ENCODE assay signal across 12 cellular contexts in genomic region chr3:10023587-10024310, GRCh38. TPM values are rescaled to one million over a fixed set of nuclear protein-coding genes. Genes with fewer than 3 reads are reported as not detected.
DNase-seq lines count a peak whose midpoint lies in the region; ATAC-seq and TF ChIP-seq lines count a peak whose summit lies in the region.
"Had no signal": no experiment of that assay in that cellular context is flagged by ENCODE, and none has a peak within 500 bp of the region (broad histone marks: within the 10 kb centered on the region; RNA-seq: fewer than 3 reads in every experiment).

No MANE protein-coding gene starts in this region.

- ATAC-seq in activated CD4-positive, CD25-positive, alpha-beta regulatory T cell treated with anti-CD3 and anti-CD28 coated beads, Interleukin-2, amount 50 U/mL, for 24 hours = no peak
- no peak for ATAC-seq in HG03095 (IDR thresholded peaks at IDR 0.05; ENCODE audit: unreplicated experiment)
- ATAC-seq: upper lobe of right lung had no signal

- intact Hi-C loops in activated T-helper 1 cell treated with anti-CD3 and anti-CD28 coated beads, Interleukin-12 subunit alpha, Interleukin-12 subunit beta, Interleukin-2, Interleukin-4 antibody, amounts not matched to agents 30 ng/mL and 10 ng/mL and 1 ng/mL, durations not matched to agents 14 hours and 24 hours and 36 hours (cut with micrococcal nuclease) = no loop called here

- peaks cover 24% of the 10 kb centered on the region for H3K4me1 Mint-ChIP-seq in activated T-helper 1 cell treated with anti-CD3 and anti-CD28 coated beads, Interleukin-12 subunit alpha, Interleukin-12 subunit beta, Interleukin-2, Interleukin-4 antibody, amounts not matched to agents 30 ng/mL and 10 ng/mL and 1 ng/mL, durations not matched to agents 14 hours and 24 hours and 36 hours (ENCODE audit: low read depth)

- H3K9me3 Mint-ChIP-seq in activated T-helper 1 cell treated with anti-CD3 and anti-CD28 coated beads, Interleukin-12 subunit alpha, Interleukin-12 subunit beta, Interleukin-2, Interleukin-4 antibody, amounts not matched to agents 30 ng/mL and 10 ng/mL and 1 ng/mL, durations not matched to agents 14 hours and 24 hours and 36 hours = no peaks in the 10 kb centered on the region
- H3K9me3 Mint-ChIP-seq: activated CD4-positive, alpha-beta T cell treated with anti-CD3 and anti-CD28 coated beads, Interleukin-2, amount 10 ng/mL, durations not matched to agents 24 days and 14 days; central memory CD8-positive, alpha-beta T cell had no signal

- no peaks in the 10 kb centered on the region for H3K27me3 Mint-ChIP-seq in activated T-helper 1 cell treated with anti-CD3 and anti-CD28 coated beads, Interleukin-12 subunit alpha, Interleukin-12 subunit beta, Interleukin-2, Interleukin-4 antibody, amounts not matched to agents 30 ng/mL and 10 ng/mL and 1 ng/mL, durations not matched to agents 14 hours and 24 hours and 36 hours (ENCODE audit: insufficient read depth)
- H3K27me3 Mint-ChIP-seq: activated CD4-positive, alpha-beta T cell treated with anti-CD3 and anti-CD28 coated beads, Interleukin-2, amount 10 ng/mL, durations not matched to agents 24 days and 14 days; central memory CD8-positive, alpha-beta T cell had no signal

- peak overlapping the region; percentile 34 for H3K4me3 Mint-ChIP-seq in activated T-helper 1 cell treated with anti-CD3 and anti-CD28 coated beads, Interleukin-12 subunit alpha, Interleukin-12 subunit beta, Interleukin-2, Interleukin-4 antibody, amounts not matched to agents 30 ng/mL and 10 ng/mL and 1 ng/mL, durations not matched to agents 14 hours and 24 hours and 36 hours
- H3K4me3 Mint-ChIP-seq: central memory CD8-positive, alpha-beta T cell had no signal

- peak; percentile 63 for DNase-seq in AG08395 (ENCODE audit: low spot score)
- DNase-seq in H4 (ENCODE audit: low spot score) = peak; percentile 39
- no peak for DNase-seq in activated T-helper 1 cell treated with anti-CD3 and anti-CD28 coated beads, Interleukin-12 subunit alpha, Interleukin-12 subunit beta, Interleukin-2, Interleukin-4 antibody, amounts not matched to agents 30 ng/mL and 10 ng/mL and 1 ng/mL, durations not matched to agents 14 hours and 24 hours and 36 hours (ENCODE audit: low spot score)
- DNase-seq in hepatic stellate cell (ENCODE audit: low spot score) = peak; percentile 71
- no peak for DNase-seq in BE2C
- DNase-seq in activated CD4-positive, alpha-beta T cell treated with anti-CD3 and anti-CD28 coated beads, Interleukin-2, amount 50 U/mL, for 1 hour = no peak
- DNase-seq: activated CD4-positive, alpha-beta T cell treated with anti-CD3 and anti-CD28 coated beads, Interleukin-2, amount 10 ng/mL, durations not matched to agents 24 days and 14 days; upper lobe of right lung had no signal

- peaks cover 27% of the 10 kb centered on the region for H3K36me3 Mint-ChIP-seq in activated T-helper 1 cell treated with anti-CD3 and anti-CD28 coated beads, Interleukin-12 subunit alpha, Interleukin-12 subunit beta, Interleukin-2, Interleukin-4 antibody, amounts not matched to agents 30 ng/mL and 10 ng/mL and 1 ng/mL, durations not matched to agents 14 hours and 24 hours and 36 hours (ENCODE audit: low read depth)

- no peak for TF ChIP-seq CTCF in BE2C (IDR thresholded peaks at IDR 0.05; ENCODE audit: low read depth, low read length)

- H3K4me3 ChIP-seq in BE2C (ENCODE audit: low read depth, low read length) = no peak overlapping the region
- H3K4me3 ChIP-seq: upper lobe of right lung had no signal

- H3K4me1 ChIP-seq in BE2C = no peaks in the 10 kb centered on the region
- H3K4me1 ChIP-seq: parathyroid adenoma had no signal

- no peaks in the 10 kb centered on the region for H3K27me3 ChIP-seq in BE2C
- H3K27me3 ChIP-seq: upper lobe of right lung had no signal

- H3K36me3 ChIP-seq in BE2C = no peaks in the 10 kb centered on the region

- no peak overlapping the region for H3K27ac Mint-ChIP-seq in activated T-helper 1 cell treated with anti-CD3 and anti-CD28 coated beads, Interleukin-12 subunit alpha, Interleukin-12 subunit beta, Interleukin-2, Interleukin-4 antibody, amounts not matched to agents 30 ng/mL and 10 ng/mL and 1 ng/mL, durations not matched to agents 14 hours and 24 hours and 36 hours
- H3K27ac Mint-ChIP-seq: activated CD4-positive, alpha-beta T cell treated with anti-CD3 and anti-CD28 coated beads, Interleukin-2, amount 10 ng/mL, durations not matched to agents 24 days and 14 days had no signal

- H3K9me3 ChIP-seq in BE2C = no peaks in the 10 kb centered on the region
- H3K9me3 ChIP-seq: upper lobe of right lung had no signal

RNA-seq across cellular contexts. Expression of gene FANCD2, which starts 2.5 kb away (rescaled TPM):
- total RNA-seq in H4 (2014; rRNA removed; shearing (Covaris generic)) = 28.4 and 29.6 TPM in 2 replicates
- total RNA-seq in activated T-helper 1 cell treated with anti-CD3 and anti-CD28 coated beads, Interleukin-12 subunit alpha, Interleukin-12 subunit beta, Interleukin-2, Interleukin-4 antibody, amounts not matched to agents 30 ng/mL and 10 ng/mL and 1 ng/mL, durations not matched to agents 14 hours and 24 hours and 36 hours = 63.4 and 64.2 TPM in 2 replicates
- polyA plus RNA-seq in BE2C (2012; ENCODE audit: insufficient read depth, insufficient read length, low read depth) = 1.7 TPM

RNA-seq across cellular contexts. Expression of gene EMC3, which starts 37.1 kb away (rescaled TPM):
- 87.1 and 117 TPM in 2 replicates for total RNA-seq in H4 (2014; rRNA removed; shearing (Covaris generic))
- total RNA-seq in activated T-helper 1 cell treated with anti-CD3 and anti-CD28 coated beads, Interleukin-12 subunit alpha, Interleukin-12 subunit beta, Interleukin-2, Interleukin-4 antibody, amounts not matched to agents 30 ng/mL and 10 ng/mL and 1 ng/mL, durations not matched to agents 14 hours and 24 hours and 36 hours = 38.8 and 43.1 TPM in 2 replicates
- 54.7 TPM for polyA plus RNA-seq in BE2C (2012; ENCODE audit: insufficient read depth, insufficient read length, low read depth)

Comparison
In these comparisons a context has a peak if more than half of its experiments do, and no peak if none do; other contexts are left out.
1. DNase-seq: peak in AG08395 (single experiment), H4 (single experiment) and hepatic stellate cell (single experiment); none in activated T-helper 1 cell treated with anti-CD3 and anti-CD28 coated beads, Interleukin-12 subunit alpha, Interleukin-12 subunit beta, Interleukin-2, Interleukin-4 antibody, amounts not matched to agents 30 ng/mL and 10 ng/mL and 1 ng/mL, durations not matched to agents 14 hours and 24 hours and 36 hours (single experiment), BE2C (single experiment) and activated CD4-positive, alpha-beta T cell treated with anti-CD3 and anti-CD28 coated beads, Interleukin-2, amount 50 U/mL, for 1 hour (single experiment).